In genomic region chr4:56552273-56552672, GRCh38 we compare ENCODE assay signal across 29 cellular contexts. TPM values are rescaled to one million over a fixed set of nuclear protein-coding genes. Genes with fewer than 3 reads are reported as not detected.
"Had no signal": no experiment of that assay in that cellular context is flagged by ENCODE, and none has a peak within 500 bp of the region (broad histone marks: within the 10 kb centered on the region; RNA-seq: fewer than 3 reads in every experiment).

No MANE protein-coding gene starts in this region.

- ATAC-seq: activated CD8-positive, alpha-beta T cell treated with anti-CD3 and anti-CD28 coated beads for 36 hours; activated T-cell treated with anti-CD3 and anti-CD28 coated beads, Interleukin-2, amount 50 U/mL, for 4 hours; activated T-helper 17 cell treated with anti-CD3 and anti-CD28 coated beads, Interleukin-2, amount 50 U/mL, for 72 hours; body of pancreas; effector memory CD8-positive, alpha-beta T cell; foreskin keratinocyte; gastrocnemius medialis; heart left ventricle; WTC11 had no signal

- DNase-seq: activated CD4-positive, alpha-beta T cell treated with anti-CD3 and anti-CD28 coated beads for 1 hour; activated CD4-positive, alpha-beta T cell treated with anti-CD3 and anti-CD28 coated beads for 4 hours; activated CD4-positive, alpha-beta T cell treated with anti-CD3 and anti-CD28 coated beads, Interleukin-2, amount 50 U/mL, for 1 hour; activated CD4-positive, alpha-beta T cell treated with anti-CD3 and anti-CD28 coated beads, Interleukin-2, amount 50 U/mL, for 48 hours; activated CD8-positive, alpha-beta memory T cell treated with anti-CD3 and anti-CD28 coated beads for 24 hours; activated CD8-positive, alpha-beta T cell treated with anti-CD3 and anti-CD28 coated beads for 36 hours; activated effector memory CD4-positive, alpha-beta T cell treated with Interleukin-2 at 50 U/mL for 16 hours; activated gamma-delta T cell treated with Interleukin-2 at 50 U/mL for 16 hours; activated naive CD4-positive, alpha-beta T cell treated with anti-CD3 and anti-CD28 coated beads, Interleukin-2, amount 50 U/mL, for 16 hours; activated naive CD4-positive, alpha-beta T cell treated with Interleukin-2 at 50 U/mL for 16 hours; activated T-cell treated with anti-CD3 and anti-CD28 coated beads, Interleukin-2, amount 50 U/mL, for 4 hours; amniotic stem cell; anterior cingulate cortex; body of pancreas; caudate nucleus; cortex of kidney; dermis blood vessel endothelial cell; effector CD4-positive, alpha-beta T cell; effector memory CD8-positive, alpha-beta T cell; erythroblast; gastrocnemius medialis; glutamatergic neuron; heart left ventricle; T-helper 2 cell had no signal

- H3K4me3 Mint-ChIP-seq: activated CD8-positive, alpha-beta T cell treated with anti-CD3 and anti-CD28 coated beads for 36 hours; activated naive CD8-positive, alpha-beta T cell; activated T-cell treated with anti-CD3 and anti-CD28 coated beads, Interleukin-2, amount 50 U/mL, for 4 hours; activated T-helper 17 cell treated with anti-CD3 and anti-CD28 coated beads, Interleukin-2, amount 50 U/mL, for 72 hours; effector memory CD8-positive, alpha-beta T cell; WTC11 had no signal

- H3K36me3 Mint-ChIP-seq: activated naive CD8-positive, alpha-beta T cell; WTC11 had no signal

- H3K4me1 Mint-ChIP-seq: activated T-helper 17 cell treated with anti-CD3 and anti-CD28 coated beads, Interleukin-2, amount 50 U/mL, for 72 hours had no signal

- H3K9me3 Mint-ChIP-seq: activated CD8-positive, alpha-beta T cell treated with anti-CD3 and anti-CD28 coated beads for 36 hours; activated T-cell treated with anti-CD3 and anti-CD28 coated beads, Interleukin-2, amount 50 U/mL, for 4 hours; activated T-helper 17 cell treated with anti-CD3 and anti-CD28 coated beads, Interleukin-2, amount 50 U/mL, for 72 hours; effector memory CD8-positive, alpha-beta T cell; WTC11 had no signal

- H3K27ac Mint-ChIP-seq: activated CD8-positive, alpha-beta T cell treated with anti-CD3 and anti-CD28 coated beads for 36 hours; activated naive CD8-positive, alpha-beta T cell; activated T-helper 17 cell treated with anti-CD3 and anti-CD28 coated beads, Interleukin-2, amount 50 U/mL, for 72 hours; effector memory CD8-positive, alpha-beta T cell; WTC11 had no signal

- H3K4me3 ChIP-seq: body of pancreas, esophagus muscularis mucosa, gastrocnemius medialis, heart left ventricle had no signal

RNA-seq across cellular contexts. Expression of gene ARL9, which starts 46.7 kb away (rescaled TPM):
- total RNA-seq: body of pancreas, dermis blood vessel endothelial cell had no signal
